Comparison of ENCODE assay signal across 24 cellular contexts in the genomic region with DNA sequence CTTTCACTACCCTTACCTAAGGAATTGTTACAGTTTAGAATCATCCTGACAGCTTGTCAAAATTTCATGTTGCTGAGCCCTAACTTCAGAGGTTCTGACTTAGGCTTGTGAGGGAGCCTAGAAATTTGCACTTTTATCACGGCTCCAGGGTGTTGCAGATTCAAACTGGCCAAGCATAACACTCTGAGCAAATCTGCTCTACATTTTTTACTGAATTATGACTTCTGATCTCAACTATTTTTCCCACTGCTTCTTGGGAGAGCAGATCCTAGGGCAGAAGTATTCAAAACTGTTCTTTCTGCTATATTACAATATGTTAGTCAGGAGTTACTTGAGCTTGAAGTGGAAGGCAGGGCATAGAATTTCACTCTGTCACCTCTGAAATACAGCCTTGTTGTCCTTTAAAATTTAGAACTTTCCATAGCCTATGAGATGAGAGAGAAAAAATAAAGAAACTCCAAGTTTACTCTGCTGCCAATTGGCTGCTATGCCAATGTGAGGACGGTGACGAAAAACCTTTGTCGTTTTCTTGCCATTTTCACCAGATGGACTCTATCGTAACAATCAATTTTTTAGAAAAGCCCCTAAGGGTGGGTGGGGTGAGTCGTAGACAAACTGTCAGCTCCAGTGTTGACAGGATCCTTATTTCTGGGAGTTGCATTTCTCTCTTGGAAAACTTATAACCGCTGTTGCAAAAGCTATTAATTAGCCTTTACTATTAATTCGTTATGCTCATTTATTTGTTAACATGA. TPM values are rescaled to one million over a fixed set of nuclear protein-coding genes. Genes with fewer than 3 reads are reported as not detected.
DNase-seq lines count a peak whose midpoint lies in the region; ATAC-seq and TF ChIP-seq lines count a peak whose summit lies in the region.
"Had no signal": no experiment of that assay in that cellular context is flagged by ENCODE, and none has a peak within 500 bp of the region (broad histone marks: within the 10 kb centered on the region; RNA-seq: fewer than 3 reads in every experiment).

No MANE protein-coding gene starts in this region.

- TF ChIP-seq POLR2A in uterus (IDR thresholded peaks at IDR 0.05): no peak

- ATAC-seq in left lung (peak; percentile 24), HG03159 (IDR thresholded peaks at IDR 0.05; ENCODE audit: unreplicated experiment) (no peak)
- ATAC-seq: activated CD4-positive, alpha-beta T cell treated with anti-CD3 and anti-CD28 coated beads for 36 hours; activated naive CD8-positive, alpha-beta T cell treated with anti-CD3 and anti-CD28 coated beads, Interleukin-2, amount 50 U/mL, for 24 hours; natural killer cell treated with Interleukin-12 subunit alpha and Interleukin-12 subunit beta and Interleukin-15 and Interleukin-18, amount 100 ng/mL, for 72 hours had no signal

- H3K4me3 ChIP-seq in left lung (no peak overlapping the region), uterus (no peak overlapping the region)
- H3K4me3 ChIP-seq: BLaER1, stomach had no signal

- H3K4me1 ChIP-seq in left lung (no peaks in the 10 kb centered on the region), uterus (no peaks in the 10 kb centered on the region)
- H3K4me1 ChIP-seq: BLaER1 had no signal

- intact Hi-C loops in left lung (cut with DNase I) (no loop called here), uterus (cut with DNase I; ENCODE audit: low total_unique reads) (no loop called here)

- DNase-seq in DMS53 (lab: John Stamatoyannopoulos, UW) (peak; percentile 33), DMS53 treated with DMSO at 0.1 percent for 48 hours (lab: John Stamatoyannopoulos, UW; ENCODE audit: unreplicated experiment) (no peak), fibroblast of gingiva (ENCODE audit: low read depth) (peak; percentile 14), left lung (no peak), uterus (no peak), activated gamma-delta T cell (lab: John Stamatoyannopoulos, UW) (no peak), NCI-H345 (lab: John Stamatoyannopoulos, UW) (no peak)
- DNase-seq: activated CD4-positive, alpha-beta T cell treated with anti-CD3 and anti-CD28 coated beads for 36 hours; activated naive CD8-positive, alpha-beta T cell treated with anti-CD3 and anti-CD28 coated beads, Interleukin-2, amount 50 U/mL, for 24 hours; NCI-H1436 treated with DMSO at 0.1 percent for 48 hours; OCI-M1; SIG-M5; stimulated activated CD4-positive, alpha-beta T cell treated with anti-CD3 and anti-CD28 coated beads, Interleukin-12 subunit alpha, Interleukin-12 subunit beta, amount 100 ng/mL, for 4 hours; stomach; T-helper 1 cell had no signal

- H3K9me3 ChIP-seq in left lung: no peaks in the 10 kb centered on the region
- H3K9me3 ChIP-seq in uterus: no peaks in the 10 kb centered on the region
- H3K9me3 ChIP-seq: BLaER1, stomach had no signal

- TF ChIP-seq CTCF in left lung (IDR thresholded peaks at IDR 0.05) (no peak), uterus (IDR thresholded peaks at IDR 0.05) (no peak)

- H3K27me3 ChIP-seq in left lung: no peaks in the 10 kb centered on the region
- H3K27me3 ChIP-seq in uterus: no peaks in the 10 kb centered on the region
- H3K27me3 ChIP-seq: BLaER1, stomach had no signal

- H3K27ac ChIP-seq in left lung (peak overlapping the region in 1 of 2 donors; percentile 53), uterus (peak overlapping the region; percentile 7 to 24)
- H3K27ac ChIP-seq: 22Rv1, BLaER1, stomach had no signal

- H3K36me3 ChIP-seq in left lung (no peaks in the 10 kb centered on the region), uterus (no peaks in the 10 kb centered on the region)
- H3K36me3 ChIP-seq: BLaER1, stomach had no signal

RNA-seq across cellular contexts. Expression of a gene that starts 16.4 kb away (rescaled TPM):
- total RNA-seq in left lung (under 1 TPM; 0.13 to 0.26 TPM), uterus (1 to 10 TPM in 1 of 4 donors, not detected in 3; 1.3 TPM)
- total RNA-seq: activated CD4-positive, alpha-beta T cell treated with anti-CD3 and anti-CD28 coated beads for 36 hours; bronchial epithelial cell; MCF 10A; mesothelial cell of epicardium; natural killer cell treated with Interleukin-12 subunit alpha and Interleukin-12 subunit beta and Interleukin-15 and Interleukin-18, amount 100 ng/mL, for 72 hours; progenitor cell of endocrine pancreas; ureter had no signal

RNA-seq across cellular contexts. Expression of a gene that starts 37.0 kb away (rescaled TPM):
- total RNA-seq in left lung (1,000 to 10,000 TPM in 1 of 2 donors, 100 to 1,000 TPM in 1; 605 to 1,088 TPM), uterus (100 to 1,000 TPM in 3 of 4 donors, 10 to 100 TPM in 1; 79.4 to 930 (median 325) TPM)
- total RNA-seq: activated CD4-positive, alpha-beta T cell treated with anti-CD3 and anti-CD28 coated beads for 36 hours; MCF 10A; natural killer cell treated with Interleukin-12 subunit alpha and Interleukin-12 subunit beta and Interleukin-15 and Interleukin-18, amount 100 ng/mL, for 72 hours; progenitor cell of endocrine pancreas had no signal

Comparison
In these comparisons a context has a peak if more than half of its experiments do, and no peak if none do; other contexts are left out.
1. DNase-seq: peak in DMS53 (single experiment) and fibroblast of gingiva (single experiment); none in DMS53 treated with DMSO at 0.1 percent for 48 hours (single experiment), left lung (0 of 2), uterus (0 of 2), activated gamma-delta T cell (single experiment) and NCI-H345 (single experiment).